In the genomic region with DNA sequence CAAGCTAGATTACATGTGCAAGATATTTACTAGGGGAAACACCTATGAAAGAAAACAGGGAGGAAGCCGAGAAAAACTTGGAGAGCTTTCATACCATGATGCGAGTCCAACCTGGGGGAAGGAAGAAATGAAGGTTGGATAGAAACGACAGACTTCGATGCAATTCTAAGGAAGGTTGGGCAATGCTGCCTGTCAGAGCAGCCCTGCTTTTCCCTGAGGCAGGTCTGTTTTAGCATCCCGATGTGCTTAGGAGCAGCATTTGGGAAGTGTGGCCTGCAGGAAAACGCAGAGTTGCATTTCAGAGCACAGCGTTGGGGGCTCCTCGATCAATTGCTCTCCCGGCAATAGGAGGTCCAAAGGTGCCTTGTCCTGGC, we compare ENCODE assay signal across 34 cellular contexts.
"Had no signal": no experiment of that assay in that cellular context is flagged by ENCODE, and none has a peak within 500 bp of the region (broad histone marks: within the 10 kb centered on the region; RNA-seq: fewer than 3 reads in every experiment).

No MANE protein-coding gene starts in this region.

- H3K36me3 Mint-ChIP-seq: activated naive CD8-positive, alpha-beta T cell treated with anti-CD3 and anti-CD28 coated beads for 36 hours; stimulated activated memory B cell treated with anti-CD40 and anti-IgM and Interleukin-4, amounts not matched to agents 10 μg/mL and 1 μg/mL and 100 μg/mL, for 72 hours had no signal

- H3K4me3 ChIP-seq: adrenal gland, ascending aorta, coronary artery, pancreas, prostate gland, thyroid gland, upper lobe of right lung had no signal

- H3K9me3 ChIP-seq: adrenal gland, ascending aorta, pancreas, prostate gland, thyroid gland, upper lobe of right lung had no signal

- H3K4me3 Mint-ChIP-seq: activated naive CD4-positive, alpha-beta T cell treated with anti-CD3 and anti-CD28 coated beads for 36 hours; activated naive CD8-positive, alpha-beta T cell treated with anti-CD3 and anti-CD28 coated beads for 36 hours; effector memory CD8-positive, alpha-beta T cell; nephron; stimulated activated memory B cell treated with anti-CD40 and anti-IgM and Interleukin-4, amounts not matched to agents 10 μg/mL and 1 μg/mL and 100 μg/mL, for 72 hours; stimulated activated naive CD8-positive, alpha-beta T cell treated with anti-CD3 and anti-CD28 coated beads, Interleukin-15, amount 100 ng/mL, for 72 hours; T-helper 1 cell treated with Interleukin-12 subunit alpha and Interleukin-12 subunit beta and Interleukin-4 antibody, amounts not matched to agents 30 μg/mL and 1 μg/mL, for 36 hours had no signal

- FAIRE-seq: kidney, pancreas, small intestine had no signal

- H3K27ac Mint-ChIP-seq: activated naive CD4-positive, alpha-beta T cell treated with anti-CD3 and anti-CD28 coated beads for 36 hours; activated naive CD8-positive, alpha-beta T cell treated with anti-CD3 and anti-CD28 coated beads for 36 hours; effector memory CD8-positive, alpha-beta T cell; stimulated activated memory B cell treated with anti-CD40 and anti-IgM and Interleukin-4, amounts not matched to agents 10 μg/mL and 1 μg/mL and 100 μg/mL, for 72 hours; T-helper 1 cell treated with Interleukin-12 subunit alpha and Interleukin-12 subunit beta and Interleukin-4 antibody, amounts not matched to agents 30 μg/mL and 1 μg/mL, for 36 hours had no signal

- H3K4me1 ChIP-seq: ascending aorta, pancreas, prostate gland, thyroid gland, upper lobe of right lung had no signal

- H3K27me3 Mint-ChIP-seq: activated naive CD8-positive, alpha-beta T cell treated with anti-CD3 and anti-CD28 coated beads for 36 hours; effector memory CD8-positive, alpha-beta T cell; stimulated activated memory B cell treated with anti-CD40 and anti-IgM and Interleukin-4, amounts not matched to agents 10 μg/mL and 1 μg/mL and 100 μg/mL, for 72 hours; stimulated activated naive CD8-positive, alpha-beta T cell treated with anti-CD3 and anti-CD28 coated beads, Interleukin-15, amount 100 ng/mL, for 72 hours had no signal

- H3K4me1 Mint-ChIP-seq: activated naive CD8-positive, alpha-beta T cell treated with anti-CD3 and anti-CD28 coated beads for 36 hours; stimulated activated memory B cell treated with anti-CD40 and anti-IgM and Interleukin-4, amounts not matched to agents 10 μg/mL and 1 μg/mL and 100 μg/mL, for 72 hours; stimulated activated naive CD8-positive, alpha-beta T cell treated with anti-CD3 and anti-CD28 coated beads, Interleukin-15, amount 100 ng/mL, for 72 hours had no signal

- ATAC-seq: activated CD4-positive, CD25-positive, alpha-beta regulatory T cell treated with anti-CD3 and anti-CD28 coated beads, Interleukin-2, amount 50 U/mL, for 24 hours; effector memory CD8-positive, alpha-beta T cell; left colon; sciatic nerve; stimulated activated memory B cell treated with anti-CD40 and anti-IgM and Interleukin-4, amounts not matched to agents 10 μg/mL and 1 μg/mL and 100 μg/mL, for 72 hours; stimulated activated naive CD8-positive, alpha-beta T cell treated with anti-CD3 and anti-CD28 coated beads, Interleukin-15, amount 100 ng/mL, for 72 hours had no signal

- DNase-seq: activated CD4-positive, alpha-beta T cell treated with anti-CD3 and anti-CD28 coated beads for 48 hours; activated CD4-positive, alpha-beta T cell treated with anti-CD3 and anti-CD28 coated beads, Interleukin-2, amount 50 U/mL, for 48 hours; activated CD8-positive, alpha-beta memory T cell treated with anti-CD3 and anti-CD28 coated beads for 24 hours; activated effector memory CD4-positive, alpha-beta T cell treated with Interleukin-2 at 50 U/mL for 16 hours; activated naive CD4-positive, alpha-beta T cell treated with anti-CD3 and anti-CD28 coated beads for 36 hours; activated naive CD8-positive, alpha-beta T cell treated with anti-CD3 and anti-CD28 coated beads for 36 hours; adrenal gland; effector memory CD8-positive, alpha-beta T cell; erythroblast; head of caudate nucleus; hippocampal formation; kidney; left colon; pancreas; retina; stimulated activated CD4-positive, alpha-beta T cell treated with anti-CD3 and anti-CD28 coated beads, Interleukin-1b, Interleukin-23, amount 100 ng/mL, for 48 hours; stimulated activated CD4-positive, alpha-beta T cell treated with anti-CD3 and anti-CD28 coated beads, Interleukin-4, amount 100 ng/mL, for 4 hours; stimulated activated CD8-positive, alpha-beta memory T cell treated with anti-CD3 and anti-CD28 coated beads, Interleukin-4, amount 100 ng/mL, for 48 hours; stimulated activated naive CD8-positive, alpha-beta T cell treated with anti-CD3 and anti-CD28 coated beads, Interleukin-15, amount 100 ng/mL, for 72 hours; substantia nigra; T-helper 9 cell; thyroid gland; upper lobe of right lung; WERI-Rb-1 had no signal

- H3K9me3 Mint-ChIP-seq: activated naive CD8-positive, alpha-beta T cell treated with anti-CD3 and anti-CD28 coated beads for 36 hours; effector memory CD8-positive, alpha-beta T cell; nephron; stimulated activated memory B cell treated with anti-CD40 and anti-IgM and Interleukin-4, amounts not matched to agents 10 μg/mL and 1 μg/mL and 100 μg/mL, for 72 hours; stimulated activated naive CD8-positive, alpha-beta T cell treated with anti-CD3 and anti-CD28 coated beads, Interleukin-15, amount 100 ng/mL, for 72 hours; T-helper 1 cell treated with Interleukin-12 subunit alpha and Interleukin-12 subunit beta and Interleukin-4 antibody, amounts not matched to agents 30 μg/mL and 1 μg/mL, for 36 hours had no signal

- H3K27ac ChIP-seq: adrenal gland, ascending aorta, brain microvascular endothelial cell, coronary artery, pancreas, prostate gland, thyroid gland, upper lobe of right lung, WERI-Rb-1 had no signal

- H3K27me3 ChIP-seq: adrenal gland, ascending aorta, brain microvascular endothelial cell, pancreas, thyroid gland, upper lobe of right lung had no signal

- H3K36me3 ChIP-seq: adrenal gland, ascending aorta, brain microvascular endothelial cell, pancreas, prostate gland, thyroid gland, upper lobe of right lung, WERI-Rb-1 had no signal
